Comparison of ENCODE assay signal across 23 cellular contexts in the genomic region with DNA sequence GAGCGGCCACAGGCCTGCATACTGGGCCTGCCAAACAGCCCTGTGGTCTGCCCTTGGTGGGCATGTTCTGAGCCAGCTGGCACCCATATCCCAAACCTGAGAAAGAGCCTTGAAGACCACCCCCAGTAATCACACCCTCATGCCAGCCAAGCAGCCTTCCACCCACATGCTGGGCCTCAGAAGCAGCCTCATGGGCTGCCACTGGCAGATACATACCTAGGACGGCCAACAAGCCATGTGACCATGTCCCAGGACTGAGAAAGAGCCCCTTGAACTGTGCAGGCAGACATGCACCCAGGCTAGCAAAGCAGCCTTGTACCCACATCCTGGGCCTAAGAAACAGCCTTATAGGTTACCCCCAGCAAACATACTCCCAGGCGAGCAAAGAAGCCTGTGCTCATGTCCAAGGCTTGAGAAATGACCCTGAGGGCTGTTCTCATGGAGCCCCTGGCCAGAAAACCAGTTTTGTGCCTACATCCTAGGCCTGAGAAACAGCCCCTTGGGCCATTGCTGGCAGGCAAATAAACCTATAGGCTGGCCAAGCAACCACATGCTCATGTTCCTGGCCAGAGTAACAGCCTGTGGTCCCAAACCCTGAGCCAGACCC.
"Had no signal": no experiment of that assay in that cellular context is flagged by ENCODE, and none has a peak within 500 bp of the region (broad histone marks: within the 10 kb centered on the region; RNA-seq: fewer than 3 reads in every experiment).

No MANE protein-coding gene starts in this region.

- H3K9me3 Mint-ChIP-seq: dendritic cell treated with granulocyte-macrophage colony-stimulating factor and Interleukin-4, amounts not matched to agents 40 ng/mL and 50 ng/mL, for 4 days; effector memory CD8-positive, alpha-beta T cell; endodermal cell; mesothelial cell of epicardium had no signal

- H3K9me3 ChIP-seq: colonic mucosa, esophagus squamous epithelium, gastrocnemius medialis, heart right ventricle, left lung, lower lobe of right lung, mucosa of descending colon had no signal

- DNase-seq: colonic mucosa; cortex of kidney; effector CD8-positive, alpha-beta T cell; effector memory CD8-positive, alpha-beta T cell; endodermal cell; erythroblast; esophagus squamous epithelium; foreskin fibroblast; foreskin melanocyte; gastrocnemius medialis; glutamatergic neuron; heart right ventricle; hippocampal formation; left cardiac atrium; left lung; left ventricle myocardium superior; lower lobe of right lung; mesenchymal stem cell; mucosa of descending colon had no signal

- H3K27ac Mint-ChIP-seq: dendritic cell treated with granulocyte-macrophage colony-stimulating factor and Interleukin-4, amounts not matched to agents 40 ng/mL and 50 ng/mL, for 4 days; effector memory CD8-positive, alpha-beta T cell; endodermal cell; mesothelial cell of epicardium had no signal

- ATAC-seq: effector memory CD8-positive, alpha-beta T cell; esophagus mucosa; gastrocnemius medialis; left cardiac atrium; left lung; left ventricle myocardium superior; mucosa of descending colon had no signal

- H3K4me1 ChIP-seq: colonic mucosa, esophagus squamous epithelium, gastrocnemius medialis, heart right ventricle, left lung, lower lobe of right lung had no signal

- H3K4me3 ChIP-seq: colonic mucosa, esophagus squamous epithelium, gastrocnemius medialis, heart right ventricle, left lung, lower lobe of right lung, mucosa of descending colon had no signal

- H3K27ac ChIP-seq: colonic mucosa, epithelial cell of prostate, esophagus squamous epithelium, gastrocnemius medialis, heart right ventricle, left lung, lower lobe of right lung had no signal

- H3K4me3 Mint-ChIP-seq: dendritic cell treated with granulocyte-macrophage colony-stimulating factor and Interleukin-4, amounts not matched to agents 40 ng/mL and 50 ng/mL, for 4 days; effector memory CD8-positive, alpha-beta T cell; endodermal cell; mesothelial cell of epicardium had no signal

- H3K27me3 Mint-ChIP-seq: dendritic cell treated with granulocyte-macrophage colony-stimulating factor and Interleukin-4, amounts not matched to agents 40 ng/mL and 50 ng/mL, for 4 days; effector memory CD8-positive, alpha-beta T cell had no signal

- H3K27me3 ChIP-seq: colonic mucosa, esophagus squamous epithelium, gastrocnemius medialis, heart right ventricle, left lung had no signal

- H3K4me1 Mint-ChIP-seq: endodermal cell, mesothelial cell of epicardium had no signal
